In the genomic region with DNA sequence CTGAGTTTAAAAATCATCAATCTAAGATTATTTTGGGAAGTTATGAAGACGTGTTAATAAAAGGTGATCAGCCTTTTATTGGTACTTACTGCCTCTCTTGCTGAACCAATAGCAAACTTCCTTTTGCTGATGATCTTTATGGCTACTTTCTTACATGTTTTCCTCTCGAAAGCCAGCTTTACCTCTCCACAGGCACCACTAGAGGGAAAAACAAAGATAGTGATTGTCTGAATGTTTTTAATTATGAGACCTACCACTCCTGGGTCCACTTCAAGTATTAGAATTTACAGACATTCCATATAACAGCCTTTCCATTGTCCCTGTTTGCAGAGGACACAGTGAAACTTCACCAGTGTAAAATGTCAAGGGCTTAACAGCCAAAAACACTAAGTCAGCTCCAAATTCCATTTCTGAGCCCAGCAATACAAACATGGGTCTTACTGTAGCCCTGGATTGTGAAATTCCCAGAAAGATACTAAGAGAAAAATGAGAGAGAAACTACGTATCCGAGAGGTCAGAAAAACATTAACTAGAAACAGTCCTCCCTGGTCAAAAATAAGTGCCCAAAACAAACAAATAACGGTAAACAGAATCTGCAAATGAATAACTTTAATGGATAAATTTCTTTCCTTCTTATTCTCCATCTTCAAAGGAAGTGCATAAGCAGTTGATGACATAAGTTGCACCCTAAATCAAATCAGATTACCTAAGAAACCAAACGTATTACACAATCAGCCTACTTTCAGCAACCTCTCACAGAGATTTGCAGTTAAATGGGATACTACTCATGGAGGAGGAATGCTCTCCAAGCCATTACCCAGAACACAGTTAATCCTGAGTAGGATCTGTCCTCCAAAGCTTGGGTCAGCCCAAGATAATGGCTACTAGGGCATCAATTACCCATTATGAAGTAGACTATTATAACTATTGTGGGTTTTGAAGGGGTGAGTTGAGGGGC, we compare ENCODE assay signal across 8 cellular contexts. TPM values are rescaled to one million over a fixed set of nuclear protein-coding genes. Genes with fewer than 3 reads are reported as not detected.
DNase-seq lines count a peak whose midpoint lies in the region; ATAC-seq lines count a peak whose summit lies in the region.

No MANE protein-coding gene starts in this region.

- no peaks in the 10 kb centered on the region for H3K27me3 ChIP-seq in adipocyte (replicated peaks; ENCODE audit: control insufficient read depth, insufficient read depth, low read length)

- no peaks in the 10 kb centered on the region for H3K36me3 ChIP-seq in adipocyte (ENCODE audit: control insufficient read depth, insufficient read depth, low read length, severe bottlenecking)

- H3K9ac ChIP-seq in adipocyte (ENCODE audit: low read length), result peak overlapping the region; percentile 78

- intact Hi-C loops in left cardiac atrium (cut with DNase I), result no loop called here

- H3K9me3 ChIP-seq in adipocyte (ENCODE audit: control insufficient read depth, low read length), result no peaks in the 10 kb centered on the region

- H3K4me1 ChIP-seq in adipocyte (ENCODE audit: control insufficient read depth, insufficient read depth, low read length), result peaks cover 34% of the 10 kb centered on the region

- peak; percentile 58 for DNase-seq in HPDE6-E6E7 (ENCODE audit: extremely low spot score)
- DNase-seq in adipocyte (ENCODE audit: low read depth), result peak; percentile 97
- DNase-seq in left cardiac atrium, result no peak
- peak; percentile 46 for DNase-seq in smooth muscle cell of the brain vasculature (ENCODE audit: low read depth, low spot score)
- no peak for DNase-seq in NCI-H2081 (lab: John Stamatoyannopoulos, UW)
- no peak for DNase-seq in activated CD8-positive, alpha-beta memory T cell treated with anti-CD3 and anti-CD28 coated beads, Interleukin-2, amount 50 U/mL, for 48 hours
- DNase-seq in Ammon's horn (ENCODE audit: low spot score), result no peak

- H3K4me3 ChIP-seq in adipocyte (ENCODE audit: low read length), result peak overlapping the region; percentile 74

- peak; percentile 84 to 92 for ATAC-seq in left cardiac atrium
- ATAC-seq in GM21381 (IDR thresholded peaks at IDR 0.05; ENCODE audit: unreplicated experiment), result no peak

RNA-seq across cellular contexts. Expression of a gene that starts 29.5 kb away (rescaled TPM):
- total RNA-seq in left cardiac atrium, result 1 to 10 TPM; 2.9 to 3.5 TPM

RNA-seq across cellular contexts. Expression of a gene that starts 29.7 kb away (rescaled TPM):
- 10 to 100 TPM in 1 of 2 donors, 1 to 10 TPM in 1; 9.3 to 10.5 TPM for total RNA-seq in left cardiac atrium

RNA-seq across cellular contexts. Expression of a gene that starts 32.5 kb away (rescaled TPM):
- total RNA-seq in left cardiac atrium, result 10 to 100 TPM; 15.0 to 18.2 TPM

Comparison
In these comparisons a context has a peak if more than half of its experiments do, and no peak if none do; other contexts are left out.
1. DNase-seq: peak in HPDE6-E6E7 (single experiment), adipocyte (single experiment) and smooth muscle cell of the brain vasculature (single experiment); none in left cardiac atrium (single experiment), NCI-H2081 (0 of 2), activated CD8-positive, alpha-beta memory T cell treated with anti-CD3 and anti-CD28 coated beads, Interleukin-2, amount 50 U/mL, for 48 hours (single experiment) and Ammon's horn (single experiment).